ENCODE assay signal across 23 cellular contexts in the genomic region with DNA sequence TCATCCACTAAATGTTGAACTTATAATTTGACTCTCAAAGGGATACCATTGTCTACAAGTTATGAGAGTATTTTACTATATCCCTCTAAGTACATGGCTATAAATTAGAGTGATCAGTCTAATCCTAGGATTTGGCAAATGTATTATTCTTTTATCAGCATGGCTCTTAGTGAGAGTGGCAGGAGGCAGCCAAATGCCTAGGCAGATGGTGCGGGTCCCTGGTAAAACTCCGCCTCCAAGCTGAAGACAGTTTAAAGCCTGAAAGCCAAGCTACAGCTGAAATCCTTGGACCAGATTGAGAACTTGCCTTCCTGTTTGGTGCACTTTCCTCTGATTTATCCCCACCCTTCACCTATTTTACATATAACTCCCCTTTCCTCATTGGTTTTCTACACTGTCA.
"Had no signal": no experiment of that assay in that cellular context is flagged by ENCODE, and none has a peak within 500 bp of the region (broad histone marks: within the 10 kb centered on the region; RNA-seq: fewer than 3 reads in every experiment).

No MANE protein-coding gene starts in this region.

- H3K4me1 ChIP-seq: ascending aorta, breast epithelium, esophagus muscularis mucosa, gastroesophageal sphincter, neural progenitor cell, prostate gland, suprapubic skin, vagina had no signal

- H3K4me1 Mint-ChIP-seq: activated CD4-positive, alpha-beta T cell treated with anti-CD3 and anti-CD28 coated beads, Interleukin-2, amount 10 ng/mL, durations not matched to agents 7 days and 5 days; activated naive CD4-positive, alpha-beta T cell treated with anti-CD3 and anti-CD28 coated beads, Interleukin-2, amount 10 ng/mL, durations not matched to agents 7 days and 5 days; naive thymus-derived CD4-positive, alpha-beta T cell; stimulated activated naive CD8-positive, alpha-beta T cell treated with anti-CD3 and anti-CD28 coated beads, Interleukin-15, amount 100 ng/mL, for 72 hours had no signal

- H3K36me3 Mint-ChIP-seq: activated naive CD4-positive, alpha-beta T cell treated with anti-CD3 and anti-CD28 coated beads, Interleukin-2, amount 10 ng/mL, durations not matched to agents 7 days and 5 days; naive thymus-derived CD4-positive, alpha-beta T cell; neural progenitor cell had no signal

- H3K4me2 ChIP-seq: neural progenitor cell had no signal

- H3K27ac ChIP-seq: ascending aorta, breast epithelium, esophagus muscularis mucosa, gastroesophageal sphincter, neural progenitor cell, prostate gland, suprapubic skin, vagina had no signal

- H3K4me3 ChIP-seq: ascending aorta, breast epithelium, esophagus muscularis mucosa, gastroesophageal sphincter, neural progenitor cell, prostate gland, suprapubic skin, vagina had no signal

- FAIRE-seq: endothelial cell of umbilical vein, small intestine had no signal

- DNase-seq: activated CD4-positive, alpha-beta T cell treated with anti-CD3 and anti-CD28 coated beads, Interleukin-2, amount 10 ng/mL, durations not matched to agents 7 days and 5 days; activated CD8-positive, alpha-beta memory T cell treated with anti-CD3 and anti-CD28 coated beads, Interleukin-2, amount 50 U/mL, for 4 hours; activated naive CD4-positive, alpha-beta T cell treated with anti-CD3 and anti-CD28 coated beads, Interleukin-2, amount 10 ng/mL, durations not matched to agents 7 days and 5 days; activated T-cell treated with anti-CD3 and anti-CD28 coated beads, Interleukin-2, amount 50 U/mL, for 4 hours; effector CD8-positive, alpha-beta T cell; mesenchymal stem cell; naive thymus-derived CD4-positive, alpha-beta T cell; right cardiac atrium; small intestine; stimulated activated CD4-positive, alpha-beta T cell treated with anti-CD3 and anti-CD28 coated beads, Interleukin-4, amount 100 ng/mL, for 1 hour; stimulated activated naive CD8-positive, alpha-beta T cell treated with anti-CD3 and anti-CD28 coated beads, Interleukin-15, amount 100 ng/mL, for 72 hours; T1000; trophoblast cell had no signal

- H3K9me3 ChIP-seq: ascending aorta, breast epithelium, esophagus muscularis mucosa, gastroesophageal sphincter, prostate gland, suprapubic skin, vagina had no signal

- H3K27me3 Mint-ChIP-seq: activated CD4-positive, alpha-beta T cell treated with anti-CD3 and anti-CD28 coated beads, Interleukin-2, amount 10 ng/mL, durations not matched to agents 7 days and 5 days; activated naive CD4-positive, alpha-beta T cell treated with anti-CD3 and anti-CD28 coated beads, Interleukin-2, amount 10 ng/mL, durations not matched to agents 7 days and 5 days; dendritic cell treated with granulocyte-macrophage colony-stimulating factor and Interleukin-4, amounts not matched to agents 40 ng/mL and 50 ng/mL, for 4 days; stimulated activated naive CD8-positive, alpha-beta T cell treated with anti-CD3 and anti-CD28 coated beads, Interleukin-15, amount 100 ng/mL, for 72 hours had no signal

- H3K9me3 Mint-ChIP-seq: activated naive CD4-positive, alpha-beta T cell treated with anti-CD3 and anti-CD28 coated beads, Interleukin-2, amount 10 ng/mL, durations not matched to agents 7 days and 5 days; activated T-cell treated with anti-CD3 and anti-CD28 coated beads, Interleukin-2, amount 50 U/mL, for 4 hours; neural progenitor cell had no signal

- H3K27ac Mint-ChIP-seq: activated CD4-positive, alpha-beta T cell treated with anti-CD3 and anti-CD28 coated beads, Interleukin-2, amount 10 ng/mL, durations not matched to agents 7 days and 5 days; activated naive CD4-positive, alpha-beta T cell treated with anti-CD3 and anti-CD28 coated beads, Interleukin-2, amount 10 ng/mL, durations not matched to agents 7 days and 5 days; dendritic cell treated with granulocyte-macrophage colony-stimulating factor and Interleukin-4, amounts not matched to agents 40 ng/mL and 50 ng/mL, for 4 days; naive thymus-derived CD4-positive, alpha-beta T cell; neural progenitor cell; stimulated activated naive CD8-positive, alpha-beta T cell treated with anti-CD3 and anti-CD28 coated beads, Interleukin-15, amount 100 ng/mL, for 72 hours had no signal

- H3K4me3 Mint-ChIP-seq: activated CD4-positive, alpha-beta T cell treated with anti-CD3 and anti-CD28 coated beads, Interleukin-2, amount 10 ng/mL, durations not matched to agents 7 days and 5 days; activated naive CD4-positive, alpha-beta T cell treated with anti-CD3 and anti-CD28 coated beads, Interleukin-2, amount 10 ng/mL, durations not matched to agents 7 days and 5 days; activated T-cell treated with anti-CD3 and anti-CD28 coated beads, Interleukin-2, amount 50 U/mL, for 4 hours; dendritic cell treated with granulocyte-macrophage colony-stimulating factor and Interleukin-4, amounts not matched to agents 40 ng/mL and 50 ng/mL, for 4 days; naive thymus-derived CD4-positive, alpha-beta T cell; neural progenitor cell; stimulated activated naive CD8-positive, alpha-beta T cell treated with anti-CD3 and anti-CD28 coated beads, Interleukin-15, amount 100 ng/mL, for 72 hours had no signal

- ATAC-seq: activated T-cell treated with anti-CD3 and anti-CD28 coated beads, Interleukin-2, amount 50 U/mL, for 4 hours; gastroesophageal sphincter; naive thymus-derived CD4-positive, alpha-beta T cell; right cardiac atrium; stimulated activated naive CD8-positive, alpha-beta T cell treated with anti-CD3 and anti-CD28 coated beads, Interleukin-15, amount 100 ng/mL, for 72 hours had no signal

- H3K27me3 ChIP-seq: ascending aorta, breast epithelium, esophagus muscularis mucosa, gastroesophageal sphincter, neural progenitor cell, suprapubic skin, vagina had no signal

- H2AFZ ChIP-seq: neural progenitor cell had no signal

- H3K36me3 ChIP-seq: ascending aorta, breast epithelium, esophagus muscularis mucosa, gastroesophageal sphincter, neural progenitor cell, prostate gland, suprapubic skin, vagina had no signal
